17 cellular contexts compared by ENCODE assay signal in the genomic region with DNA sequence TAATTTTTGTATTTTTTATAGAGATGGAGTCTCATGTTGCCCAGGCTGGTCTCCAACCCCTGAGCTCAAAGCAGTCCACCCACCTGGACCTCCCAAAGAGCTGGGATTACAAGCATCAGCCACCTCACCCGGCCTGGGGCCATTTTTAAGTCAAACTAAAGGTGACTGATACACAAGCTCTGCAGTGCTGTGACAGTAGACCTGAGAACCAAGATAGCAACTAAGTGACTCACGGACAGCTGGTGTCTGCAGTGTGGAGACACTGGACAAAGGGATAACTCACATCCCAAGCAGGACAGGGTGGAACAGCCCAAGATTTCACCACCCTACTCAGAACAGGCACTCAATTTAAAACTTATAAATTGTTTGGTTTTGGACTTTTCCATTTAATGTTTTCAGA.
DNase-seq lines count a peak whose midpoint lies in the region; ATAC-seq and TF ChIP-seq lines count a peak whose summit lies in the region.
"Had no signal": no experiment of that assay in that cellular context is flagged by ENCODE, and none has a peak within 500 bp of the region (broad histone marks: within the 10 kb centered on the region; RNA-seq: fewer than 3 reads in every experiment).

No MANE protein-coding gene starts in this region.

- dilution Hi-C loops in mammary epithelial cell (cut with HindIII; ENCODE audit: low sequenced_read_pairs) = no loop called here

- in situ Hi-C loops in mammary epithelial cell (cut with MboI; ENCODE audit: low sequenced_read_pairs in 2 of 2) = no loop called here

- TF ChIP-seq POLR2A in breast epithelium (IDR thresholded peaks at IDR 0.05) = no peak

- H3K9me3 ChIP-seq in mammary epithelial cell (replicated peaks; ENCODE audit: insufficient read depth, low read length) (no peaks in the 10 kb centered on the region), breast epithelium (no peaks in the 10 kb centered on the region)
- H3K9me3 ChIP-seq: BE2C had no signal

- no peak overlapping the region for H3K9ac ChIP-seq in mammary epithelial cell (ENCODE audit: insufficient read depth, low read length)

- H3K27me3 ChIP-seq in mammary epithelial cell (ENCODE audit: insufficient read depth, low read length) (no peaks in the 10 kb centered on the region), breast epithelium (no peaks in the 10 kb centered on the region)
- H3K27me3 ChIP-seq: BE2C had no signal

- no peak overlapping the region for H3K4me2 ChIP-seq in mammary epithelial cell (ENCODE audit: insufficient read depth, low read depth, low read length)

- no peak overlapping the region for H2AFZ ChIP-seq in mammary epithelial cell (ENCODE audit: low read depth, low read length)

- DNase-seq in mammary epithelial cell = peak; percentile 90
- DNase-seq in breast epithelium (ENCODE audit: low spot score in 2 of 2) = no peak
- DNase-seq in RPMI7951 (ENCODE audit: low read depth) = peak; percentile 90
- DNase-seq in islet precursor cell = peak; percentile 89
- DNase-seq in NCI-H1092 treated with DMSO at 0.1 percent for 48 hours (lab: John Stamatoyannopoulos, UW) = no peak
- DNase-seq: BE2C; CD4-positive, alpha-beta T cell; DMS53; GOT3; Karpas-422; NCI-H1417; NCI-H1930; NCI-H526 treated with DMSO at 0.1 percent for 48 hours had no signal

- TF ChIP-seq CTCF in mammary epithelial cell (conservative IDR thresholded peaks at IDR 0.05 in 1 of 2, IDR thresholded peaks at IDR 0.05 in 1 of 2; ENCODE audit: extremely low read depth in 1 of 2, insufficient read depth in 1 of 2, low read depth in 1 of 2, low read length in 2 of 2) (no peak), breast epithelium (IDR thresholded peaks at IDR 0.05) (no peak)

- WGBS in mammary epithelial cell (ENCODE audit: low coverage, missing lambda C conversion rate) = 100% methylated on average over 2 of the region's 2 CpGs

- H3K4me3 ChIP-seq in mammary epithelial cell (replicated peaks in 1 of 3; ENCODE audit: insufficient read depth in 1 of 3, low read depth in 2 of 3, low read length in 3 of 3) (no peak overlapping the region), breast epithelium (no peak overlapping the region)

- no peaks in the 10 kb centered on the region for H3K79me2 ChIP-seq in mammary epithelial cell (ENCODE audit: insufficient read depth, low read length)

- CTCF ChIA-PET in mammary epithelial cell (lab: Charles Lee; ENCODE audit: low non-redundant PET) = no interaction called here

- H3K27ac ChIP-seq in mammary epithelial cell (ENCODE audit: insufficient read depth, low read depth, low read length) = peak overlapping the region; percentile 30
- H3K27ac ChIP-seq in breast epithelium = no peak overlapping the region
- H3K27ac ChIP-seq: 22Rv1 had no signal

- H3K4me1 ChIP-seq in mammary epithelial cell (ENCODE audit: insufficient read depth, low read length) (no peaks in the 10 kb centered on the region), breast epithelium (no peaks in the 10 kb centered on the region)

- H4K20me1 ChIP-seq in mammary epithelial cell (ENCODE audit: insufficient read depth, low read length) = no peaks in the 10 kb centered on the region

- H3K36me3 ChIP-seq in mammary epithelial cell (ENCODE audit: insufficient read depth, low read length) (no peaks in the 10 kb centered on the region), breast epithelium (no peaks in the 10 kb centered on the region)
- H3K36me3 ChIP-seq: BE2C had no signal

- intact Hi-C loops in mammary epithelial cell (cut with micrococcal nuclease) (no loop called here), breast epithelium (cut with DNase I; ENCODE audit: low total_unique reads) (no loop called here)

- no peak for ATAC-seq in GM19328 (IDR thresholded peaks at IDR 0.05; ENCODE audit: unreplicated experiment)
- ATAC-seq in HG02571 (IDR thresholded peaks at IDR 0.05; ENCODE audit: unreplicated experiment) = no peak
- ATAC-seq in HG02759 (IDR thresholded peaks at IDR 0.05; ENCODE audit: unreplicated experiment) = no peak

- BruUV-seq in mammary epithelial cell (replicated peaks; lab: Mats Ljungman, UMichigan) = no TSS peak

Comparison
In these comparisons a context has a peak if more than half of its experiments do, and no peak if none do; other contexts are left out.
1. DNase-seq: peak in mammary epithelial cell (single experiment), RPMI7951 (single experiment) and islet precursor cell (single experiment); none in breast epithelium (0 of 2) and NCI-H1092 treated with DMSO at 0.1 percent for 48 hours (single experiment).